ENCODE assay signal across 9 cellular contexts in the genomic region with DNA sequence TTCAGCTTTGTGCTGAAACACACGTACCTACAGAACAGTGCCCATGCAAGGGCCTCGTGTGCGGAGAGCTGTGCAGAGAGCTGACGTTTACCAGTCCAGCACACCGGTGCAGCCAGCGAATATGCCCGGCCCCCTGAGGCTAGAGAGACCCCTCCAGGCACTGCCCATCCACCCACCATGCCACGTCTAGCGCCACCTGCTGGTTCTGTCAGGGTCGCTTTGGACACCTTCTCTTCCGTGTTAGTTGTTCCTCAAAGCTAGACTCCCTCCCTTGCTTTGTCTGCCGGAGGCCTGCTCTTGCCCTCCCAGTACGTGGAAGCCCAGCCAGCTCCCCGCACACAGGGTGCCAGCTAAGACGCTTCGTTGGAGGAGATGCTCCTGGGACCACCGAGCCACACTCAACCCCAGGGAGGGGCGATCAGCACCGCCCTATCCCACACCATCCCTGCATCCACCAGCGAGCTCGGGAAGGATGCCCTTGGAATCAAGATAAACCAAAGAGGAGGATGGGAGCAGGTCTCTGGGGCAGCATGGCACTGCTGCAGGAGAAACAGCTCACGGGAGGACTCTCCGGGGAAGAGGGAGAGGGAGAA. TPM values are rescaled to one million over a fixed set of nuclear protein-coding genes. Genes with fewer than 3 reads are reported as not detected.
DNase-seq lines count a peak whose midpoint lies in the region; ATAC-seq and TF ChIP-seq lines count a peak whose summit lies in the region.
"Had no signal": no experiment of that assay in that cellular context is flagged by ENCODE, and none has a peak within 500 bp of the region (broad histone marks: within the 10 kb centered on the region; RNA-seq: fewer than 3 reads in every experiment).

No MANE protein-coding gene starts in this region.

- peak; percentile 26 for ATAC-seq in esophagus mucosa
- no peak for ATAC-seq in HG03432 (IDR thresholded peaks at IDR 0.05; ENCODE audit: unreplicated experiment)
- no peak for ATAC-seq in HG02885 (IDR thresholded peaks at IDR 0.05; ENCODE audit: poor library complexity, unreplicated experiment)

- intact Hi-C loops in sigmoid colon (cut with DNase I) = no loop called here

- 78 to 83% methylated on average over 23 of the region's 23 CpGs for WGBS in sigmoid colon, 2 donors

- H3K27me3 ChIP-seq in HL-60 (ENCODE audit: insufficient read depth, poor library complexity, severe bottlenecking) = no peaks in the 10 kb centered on the region
- no peaks in the 10 kb centered on the region for H3K27me3 ChIP-seq in sigmoid colon

- no peak for TF ChIP-seq EP300 in sigmoid colon (IDR thresholded peaks at IDR 0.05)

- peak; percentile 63 for TF ChIP-seq CTCF in HL-60 (IDR thresholded peaks at IDR 0.05; ENCODE audit: insufficient read depth, low read length)
- peak in 2 of 4 experiments; percentile 41 to 57 for TF ChIP-seq CTCF in sigmoid colon (IDR thresholded peaks at IDR 0.05)

- no peaks in the 10 kb centered on the region for H3K9me3 ChIP-seq in sigmoid colon
- H3K9me3 ChIP-seq: HAP-1 had no signal

- H3K36me3 ChIP-seq in sigmoid colon = peaks cover 28 to 98% (median 77%) of the 10 kb centered on the region in 4 donors

- TF ChIP-seq POLR2A in sigmoid colon (IDR thresholded peaks at IDR 0.05) = no peak

- H3K27ac ChIP-seq in HL-60 (replicated peaks) (no peak overlapping the region), sigmoid colon (no peak overlapping the region)

- H3K4me1 ChIP-seq in sigmoid colon = no peaks in the 10 kb centered on the region
- H3K4me1 ChIP-seq: HAP-1 had no signal

- peak; percentile 60 for DNase-seq in AG20443 (ENCODE audit: low spot score)
- peak in 1 of 2 experiments; percentile 49 for DNase-seq in HL-60 (ENCODE audit: low read depth in 1 of 2, low spot score in 1 of 2)
- DNase-seq in activated CD4-positive, alpha-beta T cell treated with anti-CD3 and anti-CD28 coated beads, Interleukin-2, amount 50 U/mL, for 4 hours = peak; percentile 26 to 42
- peak; percentile 55 for DNase-seq in retina
- DNase-seq in sigmoid colon = no peak

- H3K4me3 ChIP-seq in HL-60 (replicated peaks; ENCODE audit: insufficient read depth, low read length) (no peak overlapping the region), sigmoid colon (no peak overlapping the region)
- H3K4me3 ChIP-seq: HAP-1 had no signal

RNA-seq across cellular contexts. Expression of a gene that starts 43.4 kb away (rescaled TPM):
- 23.9 TPM for total RNA-seq in esophagus mucosa
- 10 to 100 TPM; 31.6 to 87.8 (median 50.4) TPM for total RNA-seq in sigmoid colon
- polyA plus RNA-seq in sigmoid colon = 10 to 100 TPM; 12.0 to 56.5 (median 22.0) TPM

RNA-seq across cellular contexts. Expression of a gene that starts 47.0 kb away (rescaled TPM):
- total RNA-seq in esophagus mucosa (5.2 TPM), sigmoid colon (not detected)
- polyA plus RNA-seq in sigmoid colon = 1 to 10 TPM; 2.3 to 6.3 (median 4.8) TPM
